ENCODE assay signal across 11 cellular contexts in genomic region chr22:26981111-26981510, GRCh38.
"Had no signal": no experiment of that assay in that cellular context is flagged by ENCODE, and none has a peak within 500 bp of the region (broad histone marks: within the 10 kb centered on the region; RNA-seq: fewer than 3 reads in every experiment).

No MANE protein-coding gene starts in this region.

- H3K36me3 ChIP-seq: brain microvascular endothelial cell, spleen had no signal

- H3K4me1 ChIP-seq: spleen had no signal

- ATAC-seq: esophagus mucosa had no signal

- H3K4me3 ChIP-seq: coronary artery, spleen had no signal

- H3K27ac ChIP-seq: brain microvascular endothelial cell, coronary artery, spleen had no signal

- DNase-seq: activated CD4-positive, alpha-beta T cell treated with anti-CD3 and anti-CD28 coated beads, Interleukin-2, amount 10 ng/mL, durations not matched to agents 7 days and 5 days; activated CD8-positive, alpha-beta memory T cell treated with anti-CD3 and anti-CD28 coated beads, Interleukin-2, amount 50 U/mL, for 48 hours; activated gamma-delta T cell treated with Interleukin-2 at 50 U/mL for 16 hours; activated naive CD8-positive, alpha-beta T cell treated with anti-CD3 and anti-CD28 coated beads, Interleukin-2, amount 10 ng/mL, durations not matched to agents 7 days and 5 days; brain microvascular endothelial cell; hippocampal formation; mesendoderm; spleen; T-helper 9 cell had no signal
